In the genomic region with DNA sequence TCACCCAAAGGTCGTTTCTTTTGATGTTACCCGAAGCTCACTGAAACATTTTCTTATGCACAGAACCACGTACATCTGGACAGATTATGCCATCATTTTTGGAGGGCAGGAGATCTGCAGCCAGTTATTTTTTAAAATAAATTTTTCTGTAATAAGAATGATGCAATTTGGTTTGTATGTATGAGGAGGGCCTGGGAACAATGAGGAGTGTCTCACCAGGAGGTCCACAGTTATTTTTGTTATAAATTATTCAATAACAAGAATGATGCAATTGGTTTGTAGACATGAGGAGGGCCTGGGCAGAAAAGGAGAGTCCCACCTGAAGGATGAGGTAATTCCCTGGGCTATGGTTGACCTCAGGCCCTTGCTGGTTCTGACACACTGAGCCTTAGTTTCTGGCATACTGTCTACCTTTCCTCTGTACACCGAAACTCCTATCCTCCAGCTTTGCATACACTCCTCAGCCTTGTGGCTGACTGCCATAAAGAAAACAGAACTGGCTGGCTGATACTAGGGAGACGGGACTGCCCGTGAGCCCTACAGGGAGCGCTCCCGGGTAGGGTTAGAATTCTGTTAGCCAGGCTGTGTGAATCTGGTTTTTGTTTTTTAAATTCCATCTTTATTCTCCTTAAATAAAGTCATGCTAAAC, we compare ENCODE assay signal across 18 cellular contexts. TPM values are rescaled to one million over a fixed set of nuclear protein-coding genes. Genes with fewer than 3 reads are reported as not detected.
DNase-seq lines count a peak whose midpoint lies in the region; ATAC-seq, FAIRE-seq and TF ChIP-seq lines count a peak whose summit lies in the region.
"Had no signal": no experiment of that assay in that cellular context is flagged by ENCODE, and none has a peak within 500 bp of the region (broad histone marks: within the 10 kb centered on the region; RNA-seq: fewer than 3 reads in every experiment).

No MANE protein-coding gene starts in this region.

- ATAC-seq in GM23338, result no peak
- peak; percentile 51 for ATAC-seq in GM12878
- no peak for ATAC-seq in HG03139 (IDR thresholded peaks at IDR 0.05; ENCODE audit: unreplicated experiment)
- no peak for ATAC-seq in stimulated activated naive CD8-positive, alpha-beta T cell treated with anti-CD3 and anti-CD28 coated beads, Interleukin-15, amount 100 ng/mL, for 72 hours

- BruUV-seq in A673 (replicated peaks; lab: Mats Ljungman, UMichigan) (no TSS peak), GM12878 (replicated peaks; lab: Mats Ljungman, UMichigan) (no TSS peak)

- H2AFZ ChIP-seq in GM23338 (peak overlapping the region; percentile 96; the same call in 1 of the 2 replicates), GM12878 (ENCODE audit: control insufficient read depth, low read depth, low read length) (no peak overlapping the region)

- H3K9me3 ChIP-seq in A673 (ENCODE audit: low read depth, low read length, poor library complexity, severe bottlenecking), result no peaks in the 10 kb centered on the region
- no peaks in the 10 kb centered on the region for H3K9me3 ChIP-seq in GM12878 (replicated peaks; ENCODE audit: control insufficient read depth, insufficient read depth, low read length)
- H3K9me3 ChIP-seq in endodermal cell (ENCODE audit: control insufficient read depth, low read length), result no peaks in the 10 kb centered on the region
- H3K9me3 ChIP-seq: HAP-1, MG63 had no signal

- H3K9ac ChIP-seq in GM12878 (ENCODE audit: control insufficient read depth, insufficient read depth, low read length) (no peak overlapping the region), endodermal cell (ENCODE audit: extremely low read depth, low read length, poor library complexity, severe bottlenecking) (no peak overlapping the region)
- H3K9ac ChIP-seq: KMS-11 had no signal

- H3K4me1 Mint-ChIP-seq in GM23338, result peaks cover 10% of the 10 kb centered on the region
- H3K4me1 Mint-ChIP-seq in endodermal cell, result peaks cover 6% of the 10 kb centered on the region
- H3K4me1 Mint-ChIP-seq in endothelial cell (ENCODE audit: unreplicated experiment), result peaks cover 15% of the 10 kb centered on the region
- no peaks in the 10 kb centered on the region for H3K4me1 Mint-ChIP-seq in stimulated activated naive CD8-positive, alpha-beta T cell treated with anti-CD3 and anti-CD28 coated beads, Interleukin-15, amount 100 ng/mL, for 72 hours
- H3K4me1 Mint-ChIP-seq: CD14-positive monocyte had no signal

- H3K4me3 Mint-ChIP-seq in GM23338, result no peak overlapping the region
- no peak overlapping the region for H3K4me3 Mint-ChIP-seq in endodermal cell
- no peak overlapping the region for H3K4me3 Mint-ChIP-seq in endothelial cell (ENCODE audit: unreplicated experiment)
- H3K4me3 Mint-ChIP-seq in stimulated activated naive CD8-positive, alpha-beta T cell treated with anti-CD3 and anti-CD28 coated beads, Interleukin-15, amount 100 ng/mL, for 72 hours, result no peak overlapping the region
- H3K4me3 Mint-ChIP-seq: CD14-positive monocyte had no signal

- RAD21 ChIA-PET in GM12878 (lab: Charles Lee; ENCODE audit: unreplicated experiment), result no interaction called here

- TF ChIP-seq EP300 in GM12878 (IDR thresholded peaks at IDR 0.05; ENCODE audit: borderline replicate concordance in 1 of 2, control insufficient read depth in 1 of 2, low read depth in 2 of 2, low read length in 2 of 2), result no peak

- H3K4me3 ChIP-seq in A673 (ENCODE audit: low read depth, low read length, poor library complexity, severe bottlenecking), result no peak overlapping the region
- no peak overlapping the region for H3K4me3 ChIP-seq in GM23338
- no peak overlapping the region for H3K4me3 ChIP-seq in GM12878
- no peak overlapping the region for H3K4me3 ChIP-seq in endodermal cell (ENCODE audit: low read length)
- H3K4me3 ChIP-seq: HAP-1, MG63 had no signal

- H3K4me2 ChIP-seq in GM23338 (no peak overlapping the region), GM12878 (ENCODE audit: control insufficient read depth, insufficient read depth) (no peak overlapping the region)
- H3K4me2 ChIP-seq: KMS-11 had no signal

- H3K27me3 Mint-ChIP-seq in GM23338 (ENCODE audit: insufficient read depth, low read depth, poor library complexity), result peaks cover 5% of the 10 kb centered on the region
- H3K27me3 Mint-ChIP-seq in endodermal cell (ENCODE audit: insufficient read depth), result peaks cover 23% of the 10 kb centered on the region
- peaks cover 10% of the 10 kb centered on the region for H3K27me3 Mint-ChIP-seq in endothelial cell (ENCODE audit: unreplicated experiment)
- H3K27me3 Mint-ChIP-seq in stimulated activated naive CD8-positive, alpha-beta T cell treated with anti-CD3 and anti-CD28 coated beads, Interleukin-15, amount 100 ng/mL, for 72 hours, result peaks cover 33% of the 10 kb centered on the region

- intact Hi-C loops in A673 (cut with micrococcal nuclease; ENCODE audit: unreplicated experiment) (loop anchor here (5.0 kb wide), 1 partner anchor 35 kb away; no protein-coding TSS in a partner anchor), GM12878 (cut with micrococcal nuclease; ENCODE audit: unreplicated experiment) (no loop called here)

- H3K27me3 ChIP-seq in A673 (replicated peaks; ENCODE audit: insufficient read depth, low read depth, low read length, poor library complexity) (no peaks in the 10 kb centered on the region), GM23338 (ENCODE audit: insufficient read depth) (no peaks in the 10 kb centered on the region), GM12878 (replicated peaks in 1 of 2; ENCODE audit: control insufficient read depth in 2 of 2, insufficient read depth in 2 of 2, low read length in 1 of 2) (peaks cover 0 to 2% of the 10 kb centered on the region in 2 experiments; a peak in 2 of 4 replicates), endodermal cell (ENCODE audit: control insufficient read depth, insufficient read depth, low read length, poor library complexity, severe bottlenecking) (peaks cover 32% of the 10 kb centered on the region)
- H3K27me3 ChIP-seq: MG63 had no signal

- H3K36me3 ChIP-seq in A673 (ENCODE audit: insufficient read depth, low read length, poor library complexity, severe bottlenecking), result no peaks in the 10 kb centered on the region
- H3K36me3 ChIP-seq in GM23338 (ENCODE audit: insufficient read depth), result no peaks in the 10 kb centered on the region
- H3K36me3 ChIP-seq in GM12878 (ENCODE audit: control insufficient read depth in 2 of 2, insufficient read depth in 2 of 2, low read length in 1 of 2), result no peaks in the 10 kb centered on the region
- no peaks in the 10 kb centered on the region for H3K36me3 ChIP-seq in endodermal cell (ENCODE audit: control insufficient read depth, insufficient read depth, low read length)
- H3K36me3 ChIP-seq: HAP-1, MG63 had no signal

- DNase-seq in A673 (ENCODE audit: low spot score), result peak; percentile 42
- peak; percentile 4 for DNase-seq in GM23338 (ENCODE audit: low spot score)
- DNase-seq in GM12878 (ENCODE audit: low read depth, low spot score), result no peak
- DNase-seq in endodermal cell, result no peak
- no peak for DNase-seq in activated CD4-positive, alpha-beta T cell treated with anti-CD3 and anti-CD28 coated beads, Interleukin-2, amount 50 U/mL, for 4 hours
- no peak for DNase-seq in endothelial cell (ENCODE audit: low spot score)
- no peak for DNase-seq in stimulated activated naive CD8-positive, alpha-beta T cell treated with anti-CD3 and anti-CD28 coated beads, Interleukin-15, amount 100 ng/mL, for 72 hours
- DNase-seq: DMS 273 treated with DMSO at 0.1 percent for 48 hours, MG63, NCI-H1092 treated with DMSO at 0.1 percent for 48 hours, NCI-H2227 treated with DMSO at 0.1 percent for 48 hours, NCI-H524 treated with DMSO at 0.1 percent for 48 hours, SHP77 treated with DMSO at 0.1 percent for 48 hours, SW 1271 had no signal

- no peak for FAIRE-seq in GM12878 (lab: Jason Lieb, UNC)

- H3K27ac ChIP-seq in A673 (ENCODE audit: low read depth, low read length, poor library complexity, severe bottlenecking), result peak overlapping the region; percentile 74
- H3K27ac ChIP-seq in GM23338 (ENCODE audit: low read depth), result no peak overlapping the region
- no peak overlapping the region for H3K27ac ChIP-seq in GM12878 (ENCODE audit: control insufficient read depth, insufficient read depth)
- no peak overlapping the region for H3K27ac ChIP-seq in endodermal cell (ENCODE audit: low read depth, low read length)
- H3K27ac ChIP-seq: KMS-11 had no signal

- H3K79me2 ChIP-seq in GM23338 (replicated peaks; ENCODE audit: insufficient read depth) (no peaks in the 10 kb centered on the region), GM12878 (ENCODE audit: control insufficient read depth, insufficient read depth, low read length) (no peaks in the 10 kb centered on the region)

- TF ChIP-seq POLR2A in GM12878 (IDR thresholded peaks at IDR 0.05; ENCODE audit: low read depth, low read length), result no peak

- H4K20me1 ChIP-seq in GM23338 (replicated peaks; ENCODE audit: insufficient read depth), result no peaks in the 10 kb centered on the region
- H4K20me1 ChIP-seq in GM12878 (ENCODE audit: control insufficient read depth, insufficient read depth), result no peaks in the 10 kb centered on the region

- POLR2A ChIA-PET in A673 (lab: Charles Lee; ENCODE audit: low non-redundant PET) (no interaction called here), GM12878 (lab: Charles Lee) (no interaction called here)

- 0 out of 2 replicates have a peak, but pooled peaks cover 5% of the 10 kb centered on the region for H3K9me2 ChIP-seq in GM23338 (ENCODE audit: insufficient read depth)

- in situ Hi-C loops in GM12878 (cut with MboI), result no loop called here

- SMC1A ChIA-PET in GM12878 (lab: Charles Lee; ENCODE audit: uncharacterized antibody, unreplicated experiment), result interaction anchor here (1.1 to 1.4 kb wide), 2 partner anchors 16 to 67 kb away, joined by 3 to 4 read pairs; no protein-coding TSS in a partner anchor

- TF ChIP-seq RAD21 in GM12878 (IDR thresholded peaks at IDR 0.05; ENCODE audit: insufficient read depth, low read depth, low read length), result no peak

- no peaks in the 10 kb centered on the region for H3F3A ChIP-seq in GM23338 (replicated peaks; ENCODE audit: low read depth)

- WGBS in GM12878 (ENCODE audit: insufficient coverage, insufficient replicate concordance, low lambda C conversion rate, missing lambda C conversion rate), result 20% methylated on average over 8 of the region's 8 CpGs
- WGBS in endodermal cell (ENCODE audit: insufficient coverage in 1 of 2, insufficient read length in 1 of 2), 2 experiments, result 89 to 100% methylated on average over 3 to 8 of the region's 8 CpGs

- CTCF ChIA-PET in A673 (lab: Charles Lee), result interaction anchor here (0.5 kb wide), 1 partner anchor 52 kb away, joined by 5 read pairs; no protein-coding TSS in a partner anchor
- CTCF ChIA-PET in GM12878 (lab: Yijun Ruan, JAX), result interaction anchor here (0.8 to 3.1 kb wide), 5 partner anchors 12 to 415 kb away, joined by 3 to 18 read pairs (median 4); no protein-coding TSS in a partner anchor

- peaks cover 19% of the 10 kb centered on the region for H3K4me1 ChIP-seq in A673 (ENCODE audit: insufficient read depth, low read length, poor library complexity, severe bottlenecking)
- H3K4me1 ChIP-seq in GM23338 (ENCODE audit: insufficient read depth), result no peaks in the 10 kb centered on the region
- H3K4me1 ChIP-seq in GM12878 (ENCODE audit: control insufficient read depth, insufficient read depth, low read length), result no peaks in the 10 kb centered on the region
- H3K4me1 ChIP-seq in endodermal cell (ENCODE audit: control insufficient read depth, insufficient read depth, low read length), result no peaks in the 10 kb centered on the region
- H3K4me1 ChIP-seq: HAP-1 had no signal

- H3K36me3 Mint-ChIP-seq in GM23338 (ENCODE audit: low read depth), result no peaks in the 10 kb centered on the region
- no peaks in the 10 kb centered on the region for H3K36me3 Mint-ChIP-seq in endodermal cell (ENCODE audit: low read depth)
- no peaks in the 10 kb centered on the region for H3K36me3 Mint-ChIP-seq in endothelial cell (ENCODE audit: low read depth, unreplicated experiment)
- H3K36me3 Mint-ChIP-seq: CD14-positive monocyte had no signal

- TF ChIP-seq CTCF in A673 (conservative IDR thresholded peaks at IDR 0.05; ENCODE audit: low read depth, low read length) (no peak), GM23338 (conservative IDR thresholded peaks at IDR 0.05; ENCODE audit: low read depth in 2 of 2) (peak; percentile 14; a peak in 2 of 4 replicates), GM12878 (IDR thresholded peaks at IDR 0.05 in 2 of 3, conservative IDR thresholded peaks at IDR 0.05 in 1 of 3; ENCODE audit: control insufficient read depth in 2 of 3, extremely low read depth in 1 of 3, insufficient read depth in 1 of 3, low read depth in 3 of 3, low read length in 3 of 3) (no peak), endodermal cell (conservative IDR thresholded peaks at IDR 0.05) (peak; percentile 14), endothelial cell (IDR thresholded peaks at IDR 0.05; ENCODE audit: unreplicated experiment) (no peak)

- H3K9me3 Mint-ChIP-seq in GM23338 (no peaks in the 10 kb centered on the region; the same call in 2 of the 3 replicates), endodermal cell (peaks cover 2% of the 10 kb centered on the region), endothelial cell (ENCODE audit: unreplicated experiment) (no peaks in the 10 kb centered on the region)
- H3K9me3 Mint-ChIP-seq in stimulated activated naive CD8-positive, alpha-beta T cell treated with anti-CD3 and anti-CD28 coated beads, Interleukin-15, amount 100 ng/mL, for 72 hours, result no peaks in the 10 kb centered on the region
- H3K9me3 Mint-ChIP-seq: CD14-positive monocyte had no signal

- H3K27ac Mint-ChIP-seq in GM23338, result no peak overlapping the region
- no peak overlapping the region for H3K27ac Mint-ChIP-seq in endodermal cell
- no peak overlapping the region for H3K27ac Mint-ChIP-seq in endothelial cell (ENCODE audit: unreplicated experiment)
- no peak overlapping the region for H3K27ac Mint-ChIP-seq in stimulated activated naive CD8-positive, alpha-beta T cell treated with anti-CD3 and anti-CD28 coated beads, Interleukin-15, amount 100 ng/mL, for 72 hours
- H3K27ac Mint-ChIP-seq: CD14-positive monocyte had no signal

RNA-seq across cellular contexts. Expression of a gene that starts 9.0 kb away (rescaled TPM):
- not detected in 2 replicates for total RNA-seq in A673 (2021)
- total RNA-seq in GM23338 (2014; rRNA removed; shearing (Covaris generic)), result not detected in 2 replicates
- polyA plus RNA-seq in GM23338 (2016; fragmentation: Nextera tagmentation; extraction: Ambion mirVana), result not detected in 2 replicates
- total RNA-seq in GM12878 (2013; cell fraction: nucleolus; rRNA removed), result not detected in 2 replicates
- not detected in 2 replicates for total RNA-seq in GM12878 (2014; rRNA removed)
- not detected in 2 replicates for total RNA-seq in GM12878 (2014; rRNA removed; fragmentation: Illumina TruSeq; extraction: Trizol)
- not detected in 2 replicates for total RNA-seq in GM12878 (2021)
- polyA plus RNA-seq in GM12878 (2011; ENCODE audit: low read depth), result not detected
- polyA plus RNA-seq in GM12878 (2011; rRNA removed), result not detected in 2 replicates
- polyA plus RNA-seq in GM12878 (2011; cell fraction: cytosol; rRNA removed), result not detected in 2 replicates
- polyA plus RNA-seq in GM12878 (2011; cell fraction: nucleus; rRNA removed), result not detected in 2 replicates
- not detected in 2 replicates for polyA plus RNA-seq in GM12878 (2012)
- not detected in 2 replicates for polyA plus RNA-seq in GM12878 (2014; fragmentation: Illumina TruSeq; extraction: Trizol)
- not detected for polyA plus RNA-seq in GM12878 (2014; fragmentation: Nextera tagmentation; extraction: Ambion mirVana)
- not detected in 2 replicates for polyA plus RNA-seq in GM12878 (2014; rRNA removed)
- not detected for polyA plus RNA-seq in GM12878 (2016; fragmentation: Nextera tagmentation; extraction: Ambion mirVana)
- not detected in 2 replicates for polyA minus RNA-seq in GM12878 (2011; rRNA and poly(A)+ RNA removed)
- polyA minus RNA-seq in GM12878 (2011; cell fraction: cytosol; rRNA and poly(A)+ RNA removed), result not detected in 2 replicates
- not detected in 2 replicates for polyA minus RNA-seq in GM12878 (2011; cell fraction: nucleus; rRNA and poly(A)+ RNA removed)
- not detected for total RNA-seq in endodermal cell
- polyA plus RNA-seq in endodermal cell (2013, experiment 1 of 2), result not detected
- polyA plus RNA-seq in endodermal cell (2013, experiment 2 of 2), result not detected
- total RNA-seq in endothelial cell (ENCODE audit: unreplicated experiment), result not detected
- polyA plus RNA-seq: CD14-positive monocyte had no signal

RNA-seq across cellular contexts. Expression of a gene that starts 22.5 kb away (rescaled TPM):
- not detected in 2 replicates for total RNA-seq in A673 (2021)
- not detected in 2 replicates for total RNA-seq in GM23338 (2014; rRNA removed; shearing (Covaris generic))
- not detected in 2 replicates for polyA plus RNA-seq in GM23338 (2016; fragmentation: Nextera tagmentation; extraction: Ambion mirVana)
- total RNA-seq in GM12878 (2013; cell fraction: nucleolus; rRNA removed), result not detected in 2 replicates
- not detected in 2 replicates for total RNA-seq in GM12878 (2014; rRNA removed)
- not detected in 2 replicates for total RNA-seq in GM12878 (2014; rRNA removed; fragmentation: Illumina TruSeq; extraction: Trizol)
- total RNA-seq in GM12878 (2021), result not detected in 2 replicates
- polyA plus RNA-seq in GM12878 (2011; ENCODE audit: low read depth), result not detected
- polyA plus RNA-seq in GM12878 (2011; rRNA removed), result not detected in 2 replicates
- not detected in 2 replicates for polyA plus RNA-seq in GM12878 (2011; cell fraction: cytosol; rRNA removed)
- not detected in 2 replicates for polyA plus RNA-seq in GM12878 (2011; cell fraction: nucleus; rRNA removed)
- polyA plus RNA-seq in GM12878 (2012), result not detected in 2 replicates
- not detected in 2 replicates for polyA plus RNA-seq in GM12878 (2014; fragmentation: Illumina TruSeq; extraction: Trizol)
- polyA plus RNA-seq in GM12878 (2014; fragmentation: Nextera tagmentation; extraction: Ambion mirVana), result not detected
- not detected in 2 replicates for polyA plus RNA-seq in GM12878 (2014; rRNA removed)
- not detected for polyA plus RNA-seq in GM12878 (2016; fragmentation: Nextera tagmentation; extraction: Ambion mirVana)
- polyA minus RNA-seq in GM12878 (2011; rRNA and poly(A)+ RNA removed), result not detected in 2 replicates
- not detected in 2 replicates for polyA minus RNA-seq in GM12878 (2011; cell fraction: cytosol; rRNA and poly(A)+ RNA removed)
- not detected in 2 replicates for polyA minus RNA-seq in GM12878 (2011; cell fraction: nucleus; rRNA and poly(A)+ RNA removed)
- not detected for total RNA-seq in endodermal cell
- polyA plus RNA-seq in endodermal cell (2013, experiment 1 of 2), result not detected
- polyA plus RNA-seq in endodermal cell (2013, experiment 2 of 2), result not detected
- not detected for total RNA-seq in endothelial cell (ENCODE audit: unreplicated experiment)
- polyA plus RNA-seq: CD14-positive monocyte had no signal

Comparison
In these comparisons a context has a peak if more than half of its experiments do, and no peak if none do; other contexts are left out.
1. DNase-seq: peak in A673 (single experiment) and GM23338 (single experiment); none in GM12878 (single experiment), endodermal cell (single experiment), activated CD4-positive, alpha-beta T cell treated with anti-CD3 and anti-CD28 coated beads, Interleukin-2, amount 50 U/mL, for 4 hours (0 of 2), endothelial cell (single experiment) and stimulated activated naive CD8-positive, alpha-beta T cell treated with anti-CD3 and anti-CD28 coated beads, Interleukin-15, amount 100 ng/mL, for 72 hours (0 of 2).
2. CTCF ChIP-seq: peak in GM23338 (2 of 2) and endodermal cell (single experiment); none in A673 (single experiment), GM12878 (0 of 3) and endothelial cell (single experiment).